In genomic region chr13:99393391-99393790, GRCh38 we compare ENCODE assay signal across 7 cellular contexts.
A peak's percentile ranks its signal among the peaks of the same experiment; 100 is the strongest.
DNase-seq lines count a peak whose midpoint lies in the region; ATAC-seq lines count a peak whose summit lies in the region.
"Not testable (repeated sequence)": the region's sequence is repeated elsewhere in the genome, so short reads cannot be mapped to it uniquely, and the experiment has no call there.

No MANE protein-coding gene starts in this region.

- H3K27me3 Mint-ChIP-seq in activated CD4-positive, alpha-beta T cell treated with anti-CD3 and anti-CD28 coated beads for 36 hours; activated naive CD4-positive, alpha-beta T cell treated with anti-CD3 and anti-CD28 coated beads, Interleukin-2, amount 10 ng/mL, durations not matched to agents 7 days and 5 days; naive thymus-derived CD8-positive, alpha-beta T cell; stimulated activated memory B cell treated with anti-CD40 and anti-IgM and Interleukin-4, amounts not matched to agents 10 μg/mL and 1 μg/mL and 100 μg/mL, for 72 hours: not testable (repeated sequence)

- not testable (repeated sequence) for ATAC-seq in activated CD4-positive, alpha-beta T cell treated with anti-CD3 and anti-CD28 coated beads for 36 hours; naive thymus-derived CD8-positive, alpha-beta T cell; stimulated activated memory B cell treated with anti-CD40 and anti-IgM and Interleukin-4, amounts not matched to agents 10 μg/mL and 1 μg/mL and 100 μg/mL, for 72 hours

- CTCF ChIA-PET in activated CD4-positive, alpha-beta T cell treated with anti-CD3 and anti-CD28 coated beads for 36 hours (lab: Charles Lee), result interaction anchor here (0.7 to 1.1 kb wide), 3 partner anchors 44 to 1008 kb away, joined by 3 to 5 read pairs (median 3); no protein-coding TSS in a partner anchor
- CTCF ChIA-PET in activated naive CD4-positive, alpha-beta T cell treated with anti-CD3 and anti-CD28 coated beads, Interleukin-2, amount 10 ng/mL, durations not matched to agents 7 days and 5 days (lab: Charles Lee), result interaction anchor here (13.8 kb wide), 1 partner anchor 45 kb away, joined by 328 read pairs; no protein-coding TSS in a partner anchor

- H3K4me1 Mint-ChIP-seq in activated CD4-positive, alpha-beta T cell treated with anti-CD3 and anti-CD28 coated beads for 36 hours, result peaks cover 14% of the 10 kb centered on the region
- H3K4me1 Mint-ChIP-seq in activated naive CD4-positive, alpha-beta T cell treated with anti-CD3 and anti-CD28 coated beads, Interleukin-2, amount 10 ng/mL, durations not matched to agents 7 days and 5 days, result not testable (repeated sequence)
- H3K4me1 Mint-ChIP-seq in naive thymus-derived CD8-positive, alpha-beta T cell, result peaks cover 15 to 50% (median 21%) of the 10 kb centered on the region in 4 donors
- H3K4me1 Mint-ChIP-seq in stimulated activated memory B cell treated with anti-CD40 and anti-IgM and Interleukin-4, amounts not matched to agents 10 μg/mL and 1 μg/mL and 100 μg/mL, for 72 hours, result peaks cover 34% of the 10 kb centered on the region

- H3K27ac Mint-ChIP-seq in activated CD4-positive, alpha-beta T cell treated with anti-CD3 and anti-CD28 coated beads for 36 hours, result peak overlapping the region; percentile 13
- H3K27ac Mint-ChIP-seq in activated naive CD4-positive, alpha-beta T cell treated with anti-CD3 and anti-CD28 coated beads, Interleukin-2, amount 10 ng/mL, durations not matched to agents 7 days and 5 days, result not testable (repeated sequence)
- H3K27ac Mint-ChIP-seq in naive thymus-derived CD8-positive, alpha-beta T cell, result peak overlapping the region in 9 of 10 donors; percentile 41 to 88 (median 67)
- peak overlapping the region; percentile 57 for H3K27ac Mint-ChIP-seq in stimulated activated memory B cell treated with anti-CD40 and anti-IgM and Interleukin-4, amounts not matched to agents 10 μg/mL and 1 μg/mL and 100 μg/mL, for 72 hours

- POLR2A ChIA-PET in activated CD4-positive, alpha-beta T cell treated with anti-CD3 and anti-CD28 coated beads for 36 hours (lab: Charles Lee); naive thymus-derived CD8-positive, alpha-beta T cell (lab: Charles Lee): not testable (repeated sequence)

- peak; percentile 71 for DNase-seq in NCI-H82 (lab: John Stamatoyannopoulos, UW)
- DNase-seq in activated CD4-positive, alpha-beta T cell treated with anti-CD3 and anti-CD28 coated beads for 36 hours, result not testable (repeated sequence)
- DNase-seq in activated CD8-positive, alpha-beta memory T cell treated with anti-CD3 and anti-CD28 coated beads, Interleukin-2, amount 50 U/mL, for 48 hours, result peak; percentile 22
- peak; percentile 13 for DNase-seq in activated naive CD4-positive, alpha-beta T cell treated with anti-CD3 and anti-CD28 coated beads, Interleukin-2, amount 10 ng/mL, durations not matched to agents 7 days and 5 days
- DNase-seq in cardiac septum (ENCODE audit: low spot score), result peak; percentile 3
- peak in 1 of 10 donors; percentile 4 for DNase-seq in naive thymus-derived CD8-positive, alpha-beta T cell

- H3K4me3 Mint-ChIP-seq in activated CD4-positive, alpha-beta T cell treated with anti-CD3 and anti-CD28 coated beads for 36 hours; activated naive CD4-positive, alpha-beta T cell treated with anti-CD3 and anti-CD28 coated beads, Interleukin-2, amount 10 ng/mL, durations not matched to agents 7 days and 5 days; naive thymus-derived CD8-positive, alpha-beta T cell; stimulated activated memory B cell treated with anti-CD40 and anti-IgM and Interleukin-4, amounts not matched to agents 10 μg/mL and 1 μg/mL and 100 μg/mL, for 72 hours: not testable (repeated sequence)

- H3K9me3 Mint-ChIP-seq in activated CD4-positive, alpha-beta T cell treated with anti-CD3 and anti-CD28 coated beads for 36 hours (ENCODE audit: low read depth); activated naive CD4-positive, alpha-beta T cell treated with anti-CD3 and anti-CD28 coated beads, Interleukin-2, amount 10 ng/mL, durations not matched to agents 7 days and 5 days; naive thymus-derived CD8-positive, alpha-beta T cell; stimulated activated memory B cell treated with anti-CD40 and anti-IgM and Interleukin-4, amounts not matched to agents 10 μg/mL and 1 μg/mL and 100 μg/mL, for 72 hours: not testable (repeated sequence)

- intact Hi-C loops in activated CD4-positive, alpha-beta T cell treated with anti-CD3 and anti-CD28 coated beads for 36 hours (cut with DNase I, micrococcal nuclease); cardiac septum (cut with DNase I): not testable (repeated sequence)

- not testable (repeated sequence) for H3K36me3 Mint-ChIP-seq in activated CD4-positive, alpha-beta T cell treated with anti-CD3 and anti-CD28 coated beads for 36 hours (ENCODE audit: low read depth); activated naive CD4-positive, alpha-beta T cell treated with anti-CD3 and anti-CD28 coated beads, Interleukin-2, amount 10 ng/mL, durations not matched to agents 7 days and 5 days; naive thymus-derived CD8-positive, alpha-beta T cell; stimulated activated memory B cell treated with anti-CD40 and anti-IgM and Interleukin-4, amounts not matched to agents 10 μg/mL and 1 μg/mL and 100 μg/mL, for 72 hours
